9 cellular contexts compared by ENCODE assay signal in genomic region chr19:42281175-42282035, GRCh38. TPM values are rescaled to one million over a fixed set of nuclear protein-coding genes. Genes with fewer than 3 reads are reported as not detected.
DNase-seq lines count a peak whose midpoint lies in the region; ATAC-seq, FAIRE-seq and TF ChIP-seq lines count a peak whose summit lies in the region.
"Had no signal": no experiment of that assay in that cellular context is flagged by ENCODE, and none has a peak within 500 bp of the region (broad histone marks: within the 10 kb centered on the region; RNA-seq: fewer than 3 reads in every experiment).

No MANE protein-coding gene starts in this region.

- H3K4me3 ChIP-seq in small intestine (ENCODE audit: low read depth in 1 of 2, low read length in 2 of 2) = peak overlapping the region in 1 of 2 donors; percentile 72

- no TSS peak for BruUV-seq in MCF 10A (replicated peaks; lab: Mats Ljungman, UMichigan)

- peaks cover 33% of the 10 kb centered on the region for H3K4me1 Mint-ChIP-seq in MCF 10A (ENCODE audit: insufficient read depth, unreplicated experiment)
- H3K4me1 Mint-ChIP-seq in immature natural killer cell = peaks cover 38 to 39% of the 10 kb centered on the region in 2 donors

- POLR2A ChIA-PET in MCF 10A (lab: Yijun Ruan, JAX) = interaction anchor here (0.6 to 7.5 kb wide), 9 partner anchors 11 to 152 kb away, joined by 3 to 158 read pairs (median 3); partner anchors contain the start of genes CIC, GSK3A, PAFAH1B3 and PRR19

- H3K36me3 Mint-ChIP-seq in MCF 10A (ENCODE audit: insufficient read depth, unreplicated experiment) = peaks cover 10% of the 10 kb centered on the region
- peaks cover 0 to 4% (median 0%) of the 10 kb centered on the region in 3 donors for H3K36me3 Mint-ChIP-seq in immature natural killer cell

- H3K27ac Mint-ChIP-seq in MCF 10A (ENCODE audit: low read depth, unreplicated experiment) = peak overlapping the region; percentile 64
- H3K27ac Mint-ChIP-seq in immature natural killer cell = peak overlapping the region in 3 of 6 donors; percentile 89 to 94 (median 92)

- no peaks in the 10 kb centered on the region for H3K27me3 ChIP-seq in small intestine (ENCODE audit: control insufficient read depth in 2 of 2, insufficient read depth in 2 of 2, low read length in 2 of 2)

- CTCF ChIA-PET in MCF 10A (lab: Yijun Ruan, JAX) = interaction anchor here (0.5 to 7.2 kb wide), 6 partner anchors 11 to 98 kb away, joined by 3 to 145 read pairs (median 10); partner anchors contain the start of genes GSK3A and PAFAH1B3

- WGBS in small intestine, 3 donors = 12 to 20% (median 13%) methylated on average over 20 to 26 of the region's 26 CpGs

- H3K27ac ChIP-seq in small intestine (ENCODE audit: low read depth in 1 of 2, low read length in 1 of 2) = peak overlapping the region; percentile 44 to 86

- H3K4me1 ChIP-seq in small intestine (ENCODE audit: control insufficient read depth in 2 of 2, insufficient read depth in 1 of 2, low read depth in 1 of 2, low read length in 1 of 2) = peaks cover 10 to 14% of the 10 kb centered on the region in 2 donors

- no peak for TF ChIP-seq CTCF in MCF 10A (IDR thresholded peaks at IDR 0.05; ENCODE audit: unreplicated experiment)

- ATAC-seq in GM21526 (IDR thresholded peaks at IDR 0.05; ENCODE audit: low FRiP score, unreplicated experiment) = no peak

- DNase-seq in activated naive CD4-positive, alpha-beta T cell treated with Interleukin-2 at 50 U/mL for 16 hours = peak; percentile 37
- DNase-seq in activated naive CD4-positive, alpha-beta T cell treated with anti-CD3 and anti-CD28 coated beads, Interleukin-2, amount 50 U/mL, for 16 hours = no peak
- peak; percentile 33 for DNase-seq in NCI-H748 treated with DMSO at 0.1 percent for 48 hours (lab: John Stamatoyannopoulos, UW)
- peak; percentile 44 for DNase-seq in MCF 10A (ENCODE audit: unreplicated experiment)
- DNase-seq in immature natural killer cell = peak; percentile 26 to 39 (median 30)
- DNase-seq in small intestine = no peak
- no peak for DNase-seq in GM19239 (ENCODE audit: insufficient read length, low spot score)

- H3K9me3 Mint-ChIP-seq in MCF 10A (ENCODE audit: unreplicated experiment) = no peaks in the 10 kb centered on the region
- no peaks in the 10 kb centered on the region for H3K9me3 Mint-ChIP-seq in immature natural killer cell

- FAIRE-seq in small intestine (lab: Jason Lieb, UNC) (no peak), GM19239 (lab: Jason Lieb, UNC) (no peak)

- no peaks in the 10 kb centered on the region for H3K9me3 ChIP-seq in small intestine (ENCODE audit: control insufficient read depth, low read depth)

- H3K4me3 Mint-ChIP-seq in MCF 10A (ENCODE audit: unreplicated experiment) (no peak overlapping the region), immature natural killer cell (peak overlapping the region; percentile 51 to 74 (median 64))

- intact Hi-C loops in MCF 10A (cut with micrococcal nuclease) = no loop called here

- H3K36me3 ChIP-seq in small intestine (ENCODE audit: control insufficient read depth in 2 of 2, insufficient read depth in 2 of 2, low read length in 2 of 2) = no peaks in the 10 kb centered on the region

- H3K27me3 Mint-ChIP-seq in MCF 10A (ENCODE audit: insufficient read depth, unreplicated experiment) = no peaks in the 10 kb centered on the region
- H3K27me3 Mint-ChIP-seq in immature natural killer cell (ENCODE audit: low read depth in 3 of 3) = peaks cover 11 to 14% (median 13%) of the 10 kb centered on the region in 3 donors

RNA-seq across cellular contexts. Expression of gene CIC, which starts 12.4 kb away (rescaled TPM):
- 66.9 and 67.9 TPM in 2 replicates for total RNA-seq in MCF 10A (2022)
- polyA plus RNA-seq in immature natural killer cell (1 to 10 TPM in 1 of 3 donors, under 1 TPM in 1, not detected in 1; 0.52 to 2.9 TPM), small intestine (10 to 100 TPM; 14.1 to 29.8 (median 18.1) TPM)

RNA-seq across cellular contexts. Expression of gene PRR19, which starts 20.5 kb away (rescaled TPM):
- total RNA-seq in MCF 10A (2022) = 0.30 and 0.64 TPM in 2 replicates
- polyA plus RNA-seq in immature natural killer cell (under 1 TPM in 1 of 3 donors, not detected in 2; 0.16 TPM), small intestine (1 to 10 TPM in 1 of 3 donors, under 1 TPM in 2; 0.81 to 1.1 (median 0.97) TPM)
- total RNA-seq: mononuclear cell had no signal

RNA-seq across cellular contexts. Expression of gene PAFAH1B3, which starts 21.0 kb away (rescaled TPM):
- total RNA-seq in MCF 10A (2022) = 9.5 and 30.6 TPM in 2 replicates
- polyA plus RNA-seq in immature natural killer cell (10 to 100 TPM; 17.4 to 27.3 (median 26.0) TPM), small intestine (10 to 100 TPM; 16.3 to 49.4 (median 17.3) TPM)

RNA-seq across cellular contexts. Expression of gene ERF, which starts 26.5 kb away (rescaled TPM):
- total RNA-seq in MCF 10A (2022) = 27.8 and 35.1 TPM in 2 replicates
- polyA plus RNA-seq in immature natural killer cell (1 to 10 TPM in 2 of 3 donors, under 1 TPM in 1; 0.24 to 3.4 (median 2.3) TPM), small intestine (10 to 100 TPM; 28.6 to 51.6 (median 31.8) TPM)

RNA-seq across cellular contexts. Expression of gene TMEM145, which starts 31.7 kb away (rescaled TPM):
- total RNA-seq in MCF 10A (2022) = not detected in 2 replicates
- not detected for polyA plus RNA-seq in immature natural killer cell
- 1 to 10 TPM in 1 of 3 donors, not detected in 2; 1.1 TPM for polyA plus RNA-seq in small intestine
- total RNA-seq: mononuclear cell had no signal

Comparison
In these comparisons a context has a peak if more than half of its experiments do, and no peak if none do; other contexts are left out.
1. DNase-seq: peak in activated naive CD4-positive, alpha-beta T cell treated with Interleukin-2 at 50 U/mL for 16 hours (single experiment), NCI-H748 treated with DMSO at 0.1 percent for 48 hours (single experiment), MCF 10A (single experiment) and immature natural killer cell (3 of 3); none in activated naive CD4-positive, alpha-beta T cell treated with anti-CD3 and anti-CD28 coated beads, Interleukin-2, amount 50 U/mL, for 16 hours (single experiment), small intestine (single experiment) and GM19239 (single experiment).